ENCODE assay signal across 8 cellular contexts in the genomic region with DNA sequence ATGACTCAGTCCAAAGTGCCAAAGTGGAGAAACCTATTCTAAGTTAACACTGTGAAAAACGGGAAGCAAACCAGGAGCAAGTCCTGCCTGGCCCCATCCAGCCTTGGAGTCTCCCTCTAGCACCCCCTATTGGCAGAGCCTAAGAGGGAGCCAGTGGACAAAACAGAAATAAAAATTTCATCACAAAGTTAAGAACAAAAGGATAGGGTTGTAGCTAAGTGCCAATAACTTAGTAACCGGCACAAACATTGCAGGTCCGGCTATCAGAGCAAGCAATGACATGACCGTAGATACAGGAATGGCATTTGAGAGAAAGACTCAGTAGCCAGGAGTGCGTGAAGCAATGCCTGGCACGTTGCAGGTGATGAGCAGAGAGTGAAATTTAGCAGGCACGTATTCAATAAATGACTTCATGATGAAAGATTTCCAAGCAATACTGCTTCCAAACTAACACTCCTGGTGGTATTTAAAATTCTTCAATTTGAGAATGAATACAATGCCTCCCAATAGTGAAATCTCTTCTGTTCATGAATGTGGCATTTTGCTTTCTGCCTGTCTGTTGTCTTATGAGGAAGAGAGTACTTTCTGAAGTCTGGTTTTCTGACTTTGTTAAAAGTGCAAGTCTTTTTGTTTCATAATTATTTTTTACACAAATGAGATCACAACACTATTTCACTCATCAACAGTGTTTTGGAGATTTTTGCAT.
DNase-seq lines count a peak whose midpoint lies in the region; ATAC-seq, FAIRE-seq and TF ChIP-seq lines count a peak whose summit lies in the region.

No MANE protein-coding gene starts in this region.

- H3K4me3 ChIP-seq in esophagus muscularis mucosa: no peak overlapping the region

- no peaks in the 10 kb centered on the region for H3K27me3 ChIP-seq in esophagus muscularis mucosa

- no peak for TF ChIP-seq POLR2A in esophagus muscularis mucosa (IDR thresholded peaks at IDR 0.05; ENCODE audit: low read depth)

- H3K27ac ChIP-seq in esophagus muscularis mucosa (replicated peaks in 1 of 4): no peak overlapping the region

- DNase-seq in SKM-1 treated with dmso at 0.1 percent for 144 hours (lab: John Stamatoyannopoulos, UW; ENCODE audit: unreplicated experiment) (peak; percentile 68), islet precursor cell (peak; percentile 67), HTR-8/SVneo (ENCODE audit: insufficient read length, low spot score) (no peak), esophagus muscularis mucosa (ENCODE audit: extremely low spot score) (no peak)

- no peaks in the 10 kb centered on the region for H3K36me3 ChIP-seq in esophagus muscularis mucosa

- no peak for TF ChIP-seq EP300 in esophagus muscularis mucosa (IDR thresholded peaks at IDR 0.05)

- TF ChIP-seq CTCF in GM12873 (IDR thresholded peaks at IDR 0.05; ENCODE audit: insufficient read depth, low read depth, low read length, missing control alignments) (peak; percentile 63), esophagus muscularis mucosa (IDR thresholded peaks at IDR 0.05) (peak in 1 of 3 experiments; percentile 26)

- ATAC-seq in HG03066 (IDR thresholded peaks at IDR 0.05; ENCODE audit: low read depth, unreplicated experiment) (peak; percentile 49), HG02763 (IDR thresholded peaks at IDR 0.05; ENCODE audit: unreplicated experiment) (no peak), HG02571 (IDR thresholded peaks at IDR 0.05; ENCODE audit: unreplicated experiment) (no peak)

- no peaks in the 10 kb centered on the region for H3K9me3 ChIP-seq in esophagus muscularis mucosa

- 55% methylated on average over 7 of the region's 7 CpGs for WGBS in esophagus muscularis mucosa

- H3K4me1 ChIP-seq in esophagus muscularis mucosa: peaks cover 0 to 12% (median 0%) of the 10 kb centered on the region in 4 donors

- intact Hi-C loops in esophagus muscularis mucosa (cut with DNase I): no loop called here

- FAIRE-seq in HTR-8/SVneo (lab: Jason Lieb, UNC): no peak

Comparison
In these comparisons a context has a peak if more than half of its experiments do, and no peak if none do; other contexts are left out.
1. DNase-seq: peak in SKM-1 treated with dmso at 0.1 percent for 144 hours (single experiment) and islet precursor cell (single experiment); none in HTR-8/SVneo (single experiment) and esophagus muscularis mucosa (single experiment).